In the genomic region with DNA sequence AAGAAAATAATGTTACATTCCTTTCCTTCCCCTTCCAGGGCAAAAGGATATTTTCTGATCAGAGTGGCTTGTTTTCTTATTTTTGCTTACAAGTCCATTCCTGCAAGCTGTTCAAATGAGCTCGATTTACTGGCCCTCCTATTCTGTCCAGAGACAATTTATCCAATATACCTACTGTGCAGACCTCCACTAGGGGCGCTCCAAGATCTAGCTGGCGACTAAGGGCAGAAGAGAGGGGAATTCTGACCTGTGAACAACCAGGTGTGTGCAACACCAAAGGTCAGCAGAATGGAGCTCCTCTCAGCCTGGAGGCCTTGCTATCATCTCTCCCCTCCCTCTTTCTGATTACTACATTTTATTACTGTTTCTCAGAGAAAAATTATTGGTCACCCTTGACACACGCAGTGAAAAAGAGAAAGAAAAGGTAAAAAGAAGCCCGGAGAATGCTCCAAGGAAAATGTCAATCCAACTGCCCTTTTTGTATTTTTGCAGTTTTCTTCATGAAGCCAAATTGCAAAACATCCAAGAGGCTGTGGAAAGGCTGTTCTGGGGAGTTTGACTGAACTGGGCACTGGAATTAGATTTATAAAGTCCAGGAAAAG, we compare ENCODE assay signal across 8 cellular contexts. TPM values are rescaled to one million over a fixed set of nuclear protein-coding genes. Genes with fewer than 3 reads are reported as not detected.
DNase-seq lines count a peak whose midpoint lies in the region; TF ChIP-seq lines count a peak whose summit lies in the region.

No MANE protein-coding gene starts in this region.

- DNase-seq in activated T-cell treated with anti-CD3 and anti-CD28 coated beads, Interleukin-2, amount 50 U/mL, for 48 hours: peak; percentile 35 to 41
- no peak for DNase-seq in activated T-cell treated with anti-CD3 and anti-CD28 coated beads, Interleukin-2, amount 50 U/mL, for 1 hour
- DNase-seq in M059J (ENCODE audit: low read depth): peak; percentile 19
- peak; percentile 61 for DNase-seq in SK-N-SH
- DNase-seq in esophagus muscularis mucosa (ENCODE audit: extremely low spot score): no peak
- no peak for DNase-seq in stomach
- no peak for DNase-seq in NK-92 (lab: John Stamatoyannopoulos, UW; ENCODE audit: unreplicated experiment)

- H4K20me1 ChIP-seq in SK-N-SH (ENCODE audit: insufficient read depth): no peaks in the 10 kb centered on the region

- H3K9ac ChIP-seq in SK-N-SH: no peak overlapping the region
- H3K9ac ChIP-seq in parathyroid adenoma: no peak overlapping the region

- peak; percentile 64 for TF ChIP-seq RAD21 in SK-N-SH (IDR thresholded peaks at IDR 0.05; ENCODE audit: low read length)

- H3K9me3 ChIP-seq in SK-N-SH (no peaks in the 10 kb centered on the region), esophagus muscularis mucosa (no peaks in the 10 kb centered on the region), parathyroid adenoma (ENCODE audit: control insufficient read depth, low read length) (no peaks in the 10 kb centered on the region), stomach (no peaks in the 10 kb centered on the region)

- TF ChIP-seq EP300 in SK-N-SH (IDR thresholded peaks at IDR 0.05; ENCODE audit: borderline replicate concordance in 1 of 2, low read depth in 1 of 2, low read length in 1 of 2) (no peak), esophagus muscularis mucosa (IDR thresholded peaks at IDR 0.05) (no peak), stomach (IDR thresholded peaks at IDR 0.05) (no peak)

- POLR2A ChIA-PET in SK-N-SH (lab: Yijun Ruan, JAX): no interaction called here

- TF ChIP-seq POLR2A in esophagus muscularis mucosa (IDR thresholded peaks at IDR 0.05; ENCODE audit: low read depth) (no peak), stomach (IDR thresholded peaks at IDR 0.05) (no peak)

- no peaks in the 10 kb centered on the region for H3F3A ChIP-seq in SK-N-SH (replicated peaks; ENCODE audit: insufficient read depth)

- intact Hi-C loops in esophagus muscularis mucosa (cut with DNase I) (no loop called here), stomach (cut with DNase I; ENCODE audit: low total_unique reads) (no loop called here)

- H3K27me3 ChIP-seq in SK-N-SH (ENCODE audit: insufficient read depth): 0 out of 2 replicates have a peak, but pooled peaks cover 7% of the 10 kb centered on the region
- peaks cover 0 to 78% (median 25%) of the 10 kb centered on the region in 4 donors for H3K27me3 ChIP-seq in esophagus muscularis mucosa
- no peaks in the 10 kb centered on the region for H3K27me3 ChIP-seq in parathyroid adenoma (ENCODE audit: control insufficient read depth, insufficient read depth, low read length)
- peaks cover 0 to 92% (median 41%) of the 10 kb centered on the region in 3 donors for H3K27me3 ChIP-seq in stomach

- H3K27ac ChIP-seq in SK-N-SH (ENCODE audit: low read depth in 2 of 2, low read length in 1 of 2): no peak overlapping the region; a peak in 1 of 4 replicates
- no peak overlapping the region for H3K27ac ChIP-seq in esophagus muscularis mucosa (replicated peaks in 1 of 4)
- no peak overlapping the region for H3K27ac ChIP-seq in parathyroid adenoma
- H3K27ac ChIP-seq in stomach: no peak overlapping the region

- H3K79me2 ChIP-seq in SK-N-SH (ENCODE audit: insufficient read depth) (no peaks in the 10 kb centered on the region), parathyroid adenoma (no peaks in the 10 kb centered on the region)

- H3K9me2 ChIP-seq in SK-N-SH: no peaks in the 10 kb centered on the region

- H2AFZ ChIP-seq in SK-N-SH (ENCODE audit: low read depth) (no peak overlapping the region), parathyroid adenoma (no peak overlapping the region)

- CTCF ChIA-PET in SK-N-SH (lab: Yijun Ruan, JAX): interaction anchor here (0.6 to 8.0 kb wide), 85 partner anchors 9 to 971 kb away, joined by 3 to 133 read pairs (median 5); no protein-coding TSS in a partner anchor

- H3K4me1 ChIP-seq in SK-N-SH (ENCODE audit: control insufficient read depth in 1 of 2, insufficient read depth in 2 of 2, low read depth in 1 of 2, low read length in 1 of 2): peaks cover 0 to 23% of the 10 kb centered on the region in 2 experiments; a peak in 2 of 4 replicates
- H3K4me1 ChIP-seq in esophagus muscularis mucosa: peaks cover 6 to 26% (median 17%) of the 10 kb centered on the region in 4 donors
- no peaks in the 10 kb centered on the region for H3K4me1 ChIP-seq in parathyroid adenoma
- peaks cover 9 to 27% (median 16%) of the 10 kb centered on the region in 4 donors for H3K4me1 ChIP-seq in stomach

- no peaks in the 10 kb centered on the region for H3K36me3 ChIP-seq in SK-N-SH (replicated peaks in 1 of 2; ENCODE audit: control insufficient read depth in 1 of 2, insufficient read depth in 2 of 2, low read length in 1 of 2)
- no peaks in the 10 kb centered on the region for H3K36me3 ChIP-seq in esophagus muscularis mucosa
- no peaks in the 10 kb centered on the region for H3K36me3 ChIP-seq in parathyroid adenoma (ENCODE audit: control insufficient read depth, insufficient read depth, low read length)
- no peaks in the 10 kb centered on the region for H3K36me3 ChIP-seq in stomach

- TF ChIP-seq CTCF in SK-N-SH (IDR thresholded peaks at IDR 0.05) (peak; percentile 68), esophagus muscularis mucosa (IDR thresholded peaks at IDR 0.05) (peak in 2 of 3 experiments; percentile 29 to 46), parathyroid adenoma (IDR thresholded peaks at IDR 0.05) (peak; percentile 34), stomach (IDR thresholded peaks at IDR 0.05) (peak in 3 of 7 experiments; percentile 13 to 40 (median 38))

- H3K4me3 ChIP-seq in SK-N-SH (ENCODE audit: low read depth in 2 of 2, low read length in 1 of 2) (no peak overlapping the region; a peak in 1 of 4 replicates), esophagus muscularis mucosa (no peak overlapping the region), parathyroid adenoma (ENCODE audit: low read depth, low read length) (no peak overlapping the region), stomach (no peak overlapping the region)

- H3K4me2 ChIP-seq in SK-N-SH (no peak overlapping the region), parathyroid adenoma (ENCODE audit: low read length) (no peak overlapping the region)

- 25% methylated on average over 5 of the region's 5 CpGs for WGBS in SK-N-SH (ENCODE audit: low lambda C conversion rate)
- WGBS in esophagus muscularis mucosa: 38% methylated on average over 5 of the region's 5 CpGs
- WGBS in stomach, 5 donors: 35 to 42% (median 39%) methylated on average over 5 of the region's 5 CpGs

TF ChIP-seq in SK-N-SH, 30 proteins besides CTCF, POLR2A, EP300 and RAD21:
- 0 out of 2 replicates have a peak, but pooled peaks have one; percentile 11 for TF ChIP-seq RFX5 (IDR thresholded peaks at IDR 0.05; ENCODE audit: low read length)
- no peak for TF ChIP-seq CHD2 (IDR thresholded peaks at IDR 0.05; ENCODE audit: low read length, partially characterized antibody)

RNA-seq across cellular contexts. Expression of a gene that starts 3.2 kb away (rescaled TPM):
- total RNA-seq in M059J (2014; rRNA removed; shearing (Covaris generic)): not detected in 2 replicates
- polyA plus RNA-seq in SK-N-SH (2012; rRNA removed) (0.10 and 0.11 TPM in 2 replicates), stomach (under 1 TPM in 2 of 3 donors, not detected in 1; 0.03 to 0.06 TPM)
- polyA plus RNA-seq in SK-N-SH (2012; cell fraction: cytosol; rRNA removed): 0.26 and 0.41 TPM in 2 replicates
- polyA plus RNA-seq in SK-N-SH (2012; cell fraction: nucleus; rRNA removed): 0.07 and 0.67 TPM in 2 replicates
- total RNA-seq in esophagus muscularis mucosa (under 1 TPM; 0.23 to 0.83 (median 0.49) TPM), stomach (1 to 10 TPM in 1 of 5 donors, not detected in 4; 1.1 TPM)

Comparison
In these comparisons a context has a peak if more than half of its experiments do, and no peak if none do; other contexts are left out.
1. DNase-seq: peak in activated T-cell treated with anti-CD3 and anti-CD28 coated beads, Interleukin-2, amount 50 U/mL, for 48 hours (2 of 2), M059J (single experiment) and SK-N-SH (single experiment); none in activated T-cell treated with anti-CD3 and anti-CD28 coated beads, Interleukin-2, amount 50 U/mL, for 1 hour (single experiment), esophagus muscularis mucosa (single experiment), stomach (single experiment) and NK-92 (single experiment).